Comparison of ENCODE assay signal across 1 cellular context in genomic region chr5:892390-893136, GRCh38.
A peak's percentile ranks its signal among the peaks of the same experiment; 100 is the strongest.
TF ChIP-seq lines count a peak whose summit lies in the region.

BRD9 (minus strand) TSS chr5:892801; CDS start chr5:892657, 144 bp downstream.
TRIP13 (plus strand) TSS chr5:892884; CDS start chr5:892999, 115 bp downstream.

TF ChIP-seq in K562, 482 proteins besides CTCF, POLR2A, EP300 and RAD21 (continued from another document):
- TF ChIP-seq AFF1 (IDR thresholded peaks at IDR 0.05; ENCODE audit: low read depth in 1 of 2, partially characterized antibody in 2 of 2) (no peak), CCNT2 (IDR thresholded peaks at IDR 0.05; ENCODE audit: borderline replicate concordance, extremely low read depth, insufficient read length, low read depth, low read length) (peak; percentile 93), HEY1 (CRISPR knock-in tag; IDR thresholded peaks at IDR 0.05; ENCODE audit: borderline replicate concordance) (no peak), MCM3 (IDR thresholded peaks at IDR 0.05) (no peak), ZKSCAN3 (CRISPR knock-in tag; IDR thresholded peaks at IDR 0.05) (no peak), ZNF347 (CRISPR knock-in tag; IDR thresholded peaks at IDR 0.05; ENCODE audit: low read depth) (no peak), ZZZ3 (IDR thresholded peaks at IDR 0.05) (no peak), RNF219 (CRISPR knock-in tag; IDR thresholded peaks at IDR 0.05) (no peak), RFX5 (IDR thresholded peaks at IDR 0.05; ENCODE audit: low read depth, low read length) (no peak), PHF21A (IDR thresholded peaks at IDR 0.05; ENCODE audit: borderline replicate concordance, low read depth) (no peak), SMARCE1 (IDR thresholded peaks at IDR 0.05) (no peak), FOXP1 (CRISPR knock-in tag; IDR thresholded peaks at IDR 0.05) (no peak; the same call in 1 of the 2 replicates), EGR1 (conservative IDR thresholded peaks at IDR 0.05) (peak; percentile 62), DMBX1 (CRISPR knock-in tag; IDR thresholded peaks at IDR 0.05; ENCODE audit: borderline replicate concordance) (no peak)
- TF ChIP-seq, protein P1, sequence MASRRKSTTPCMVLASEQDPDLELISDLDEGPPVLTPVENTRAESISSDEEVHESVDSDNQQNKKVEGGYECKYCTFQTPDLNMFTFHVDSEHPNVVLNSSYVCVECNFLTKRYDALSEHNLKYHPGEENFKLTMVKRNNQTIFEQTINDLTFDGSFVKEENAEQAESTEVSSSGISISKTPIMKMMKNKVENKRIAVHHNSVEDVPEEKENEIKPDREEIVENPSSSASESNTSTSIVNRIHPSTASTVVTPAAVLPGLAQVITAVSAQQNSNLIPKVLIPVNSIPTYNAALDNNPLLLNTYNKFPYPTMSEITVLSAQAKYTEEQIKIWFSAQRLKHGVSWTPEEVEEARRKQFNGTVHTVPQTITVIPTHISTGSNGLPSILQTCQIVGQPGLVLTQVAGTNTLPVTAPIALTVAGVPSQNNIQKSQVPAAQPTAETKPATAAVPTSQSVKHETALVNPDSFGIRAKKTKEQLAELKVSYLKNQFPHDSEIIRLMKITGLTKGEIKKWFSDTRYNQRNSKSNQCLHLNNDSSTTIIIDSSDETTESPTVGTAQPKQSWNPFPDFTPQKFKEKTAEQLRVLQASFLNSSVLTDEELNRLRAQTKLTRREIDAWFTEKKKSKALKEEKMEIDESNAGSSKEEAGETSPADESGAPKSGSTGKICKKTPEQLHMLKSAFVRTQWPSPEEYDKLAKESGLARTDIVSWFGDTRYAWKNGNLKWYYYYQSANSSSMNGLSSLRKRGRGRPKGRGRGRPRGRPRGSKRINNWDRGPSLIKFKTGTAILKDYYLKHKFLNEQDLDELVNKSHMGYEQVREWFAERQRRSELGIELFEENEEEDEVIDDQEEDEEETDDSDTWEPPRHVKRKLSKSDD (conservative IDR thresholded peaks at IDR 0.05; ENCODE audit: low read length) = no peak
